31 cellular contexts compared by ENCODE assay signal in the genomic region with DNA sequence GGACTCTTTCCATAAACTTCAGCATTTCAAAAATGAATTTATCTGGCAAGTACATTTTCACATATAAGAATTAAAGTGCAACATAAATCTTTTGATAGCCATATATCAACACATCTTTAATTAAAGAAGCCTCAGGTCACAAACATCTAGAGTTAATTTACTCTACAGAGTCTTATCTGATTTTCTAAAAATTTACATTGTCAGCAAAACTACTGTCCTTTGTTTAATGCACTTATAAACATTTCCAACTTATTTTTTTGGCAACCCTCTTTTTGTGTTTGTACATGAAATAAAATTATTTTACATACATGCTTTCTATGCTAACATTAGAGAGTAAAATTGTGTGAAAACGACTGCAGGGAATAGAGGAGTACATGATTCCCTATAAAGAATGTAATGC.
"Had no signal": no experiment of that assay in that cellular context is flagged by ENCODE, and none has a peak within 500 bp of the region (broad histone marks: within the 10 kb centered on the region; RNA-seq: fewer than 3 reads in every experiment).

No MANE protein-coding gene starts in this region.

- H3K9me3 Mint-ChIP-seq: neural progenitor cell, type B pancreatic cell had no signal

- H3K36me3 ChIP-seq: neural progenitor cell, ovary, spleen, suprapubic skin, tibial artery, transverse colon, upper lobe of right lung, uterus had no signal

- H3K27me3 Mint-ChIP-seq: progenitor cell of endocrine pancreas; stimulated activated memory B cell treated with anti-CD40 and anti-IgM and Interleukin-4, amounts not matched to agents 10 μg/mL and 1 μg/mL and 100 μg/mL, for 72 hours; stimulated activated naive CD8-positive, alpha-beta T cell treated with anti-CD3 and anti-CD28 coated beads, Interleukin-15, amount 100 ng/mL, for 72 hours; type B pancreatic cell had no signal

- H3K4me1 ChIP-seq: neural progenitor cell, parathyroid adenoma, psoas muscle, spleen, suprapubic skin, testis, tibial artery, transverse colon, upper lobe of right lung, uterus had no signal

- H3K27me3 ChIP-seq: neural progenitor cell, ovary, spleen, suprapubic skin, testis, tibial artery, transverse colon, upper lobe of right lung, uterus had no signal

- H3K4me3 ChIP-seq: neural progenitor cell, ovary, psoas muscle, skin epidermis, smooth muscle cell, spleen, suprapubic skin, testis, tibial artery, transverse colon, upper lobe of right lung, uterus had no signal

- H3K36me3 Mint-ChIP-seq: neural progenitor cell; stimulated activated memory B cell treated with anti-CD40 and anti-IgM and Interleukin-4, amounts not matched to agents 10 μg/mL and 1 μg/mL and 100 μg/mL, for 72 hours; type B pancreatic cell had no signal

- H3K9ac ChIP-seq: neural progenitor cell, parathyroid adenoma had no signal

- H3K4me3 Mint-ChIP-seq: natural killer cell; nephron; neural progenitor cell; stimulated activated memory B cell treated with anti-CD40 and anti-IgM and Interleukin-4, amounts not matched to agents 10 μg/mL and 1 μg/mL and 100 μg/mL, for 72 hours; stimulated activated naive CD8-positive, alpha-beta T cell treated with anti-CD3 and anti-CD28 coated beads, Interleukin-15, amount 100 ng/mL, for 72 hours; type B pancreatic cell had no signal

- H3K27ac Mint-ChIP-seq: natural killer cell; nephron; neural progenitor cell; progenitor cell of endocrine pancreas; stimulated activated memory B cell treated with anti-CD40 and anti-IgM and Interleukin-4, amounts not matched to agents 10 μg/mL and 1 μg/mL and 100 μg/mL, for 72 hours; stimulated activated naive CD8-positive, alpha-beta T cell treated with anti-CD3 and anti-CD28 coated beads, Interleukin-15, amount 100 ng/mL, for 72 hours; type B pancreatic cell had no signal

- DNase-seq: natural killer cell; occipital lobe; ovary; posterior cingulate gyrus; psoas muscle; right cardiac atrium; spleen; stimulated activated CD4-positive, alpha-beta T cell treated with anti-CD3 and anti-CD28 coated beads, Interleukin-12 subunit alpha, Interleukin-12 subunit beta, amount 100 ng/mL, for 4 hours; stimulated activated CD4-positive, alpha-beta T cell treated with anti-CD3 and anti-CD28 coated beads, Interleukin-1b, Interleukin-23, amount 100 ng/mL, for 48 hours; stimulated activated CD4-positive, alpha-beta T cell treated with anti-CD3 and anti-CD28 coated beads, Interleukin-4, amount 100 ng/mL, for 1 hour; stimulated activated CD4-positive, alpha-beta T cell treated with anti-CD3 and anti-CD28 coated beads, Interleukin-4, amount 100 ng/mL, for 4 hours; stimulated activated CD8-positive, alpha-beta memory T cell treated with anti-CD3 and anti-CD28 coated beads, Interleukin-4, amount 100 ng/mL, for 48 hours; stimulated activated naive CD4-positive, alpha-beta T cell; stimulated activated naive CD8-positive, alpha-beta T cell treated with anti-CD3 and anti-CD28 coated beads, Interleukin-15, amount 100 ng/mL, for 72 hours; stimulated activated naive CD8-positive, alpha-beta T cell treated with anti-CD3 and anti-CD28 coated beads, Interleukin-15, Interleukin-2, amounts not matched to agents 100 U/mL and 50 U/mL, for 24 hours; substantia nigra; testis; tibial artery; transverse colon; upper lobe of right lung; uterus had no signal

- H3K9me3 ChIP-seq: ovary, psoas muscle, suprapubic skin, testis, tibial artery, transverse colon, upper lobe of right lung, uterus had no signal

- H3K4me1 Mint-ChIP-seq: natural killer cell; nephron; neural progenitor cell; stimulated activated memory B cell treated with anti-CD40 and anti-IgM and Interleukin-4, amounts not matched to agents 10 μg/mL and 1 μg/mL and 100 μg/mL, for 72 hours; stimulated activated naive CD8-positive, alpha-beta T cell treated with anti-CD3 and anti-CD28 coated beads, Interleukin-15, amount 100 ng/mL, for 72 hours had no signal

- H3K79me2 ChIP-seq: parathyroid adenoma had no signal

- H3K4me2 ChIP-seq: neural progenitor cell, smooth muscle cell had no signal

- H3K27ac ChIP-seq: neural progenitor cell, ovary, parathyroid adenoma, psoas muscle, skin epidermis, spleen, suprapubic skin, testis, tibial artery, transverse colon, upper lobe of right lung, uterus had no signal

- ATAC-seq: natural killer cell; psoas muscle; right cardiac atrium; sciatic nerve; stimulated activated memory B cell treated with anti-CD40 and anti-IgM and Interleukin-4, amounts not matched to agents 10 μg/mL and 1 μg/mL and 100 μg/mL, for 72 hours; stimulated activated naive CD8-positive, alpha-beta T cell treated with anti-CD3 and anti-CD28 coated beads, Interleukin-15, amount 100 ng/mL, for 72 hours; stimulated activated naive CD8-positive, alpha-beta T cell treated with anti-CD3 and anti-CD28 coated beads, Interleukin-15, Interleukin-2, amounts not matched to agents 100 U/mL and 50 U/mL, for 24 hours; upper lobe of right lung had no signal

- H2AFZ ChIP-seq: neural progenitor cell, parathyroid adenoma had no signal
